In genomic region chr1:23193391-23194118, GRCh38 we compare ENCODE assay signal across 29 cellular contexts. TPM values are rescaled to one million over a fixed set of nuclear protein-coding genes. Genes with fewer than 3 reads are reported as not detected.
A peak's percentile ranks its signal among the peaks of the same experiment; 100 is the strongest.
DNase-seq lines count a peak whose midpoint lies in the region; ATAC-seq and TF ChIP-seq lines count a peak whose summit lies in the region.
"Had no signal": no experiment of that assay in that cellular context is flagged by ENCODE, and none has a peak within 500 bp of the region (broad histone marks: within the 10 kb centered on the region; RNA-seq: fewer than 3 reads in every experiment).

No MANE protein-coding gene starts in this region.

- peaks cover 32% of the 10 kb centered on the region for H3F3A ChIP-seq in GM23248 (ENCODE audit: insufficient read depth)

- H4K12ac ChIP-seq in trophoblast cell (ENCODE audit: low read depth, low read length): no peak overlapping the region

- H3K79me1 ChIP-seq in trophoblast cell (ENCODE audit: low read length): peaks cover 30% of the 10 kb centered on the region

- no peak for DNase-seq in GM23248
- DNase-seq in RWPE1 (ENCODE audit: low spot score): no peak
- DNase-seq in epithelial cell of prostate (ENCODE audit: low read depth, low spot score): no peak
- DNase-seq in trophoblast cell: peak in 1 of 2 donors; percentile 35
- DNase-seq in activated CD8-positive, alpha-beta T cell treated with anti-CD3 and anti-CD28 coated beads, Interleukin-2, amount 10 ng/mL, durations not matched to agents 7 days and 5 days: no peak
- DNase-seq in activated naive CD4-positive, alpha-beta T cell (lab: John Stamatoyannopoulos, UW): no peak
- no peak for DNase-seq in right atrium auricular region (ENCODE audit: low spot score)
- DNase-seq: activated CD4-positive, alpha-beta T cell treated with anti-CD3 and anti-CD28 coated beads for 36 hours; activated CD8-positive, alpha-beta memory T cell treated with anti-CD3 and anti-CD28 coated beads for 24 hours; activated gamma-delta T cell treated with Interleukin-2 at 50 U/mL for 16 hours; CD4-positive, alpha-beta T cell; cerebellar nuclear complex; DMS 273 treated with DMSO at 0.1 percent for 48 hours; left ventricle myocardium inferior; naive thymus-derived CD4-positive, alpha-beta T cell; NCI-H1417; NCI-H2081; NCI-H345; NCI-H748 treated with DMSO at 0.1 percent for 48 hours; RPMI8226; stimulated activated CD4-positive, alpha-beta T cell treated with anti-CD3 and anti-CD28 coated beads, Interleukin-12 subunit alpha, Interleukin-12 subunit beta, amount 100 ng/mL, for 4 hours; stimulated activated CD4-positive, alpha-beta T cell treated with anti-CD3 and anti-CD28 coated beads, Interleukin-4, amount 100 ng/mL, for 1 hour had no signal

- H3K27me3 ChIP-seq in GM23248 (replicated peaks; ENCODE audit: insufficient read depth) (no peaks in the 10 kb centered on the region), trophoblast cell (ENCODE audit: insufficient read depth, low read length) (no peaks in the 10 kb centered on the region), right atrium auricular region (no peaks in the 10 kb centered on the region)
- H3K27me3 ChIP-seq: suprapubic skin had no signal

- no peak overlapping the region for H3K23ac ChIP-seq in trophoblast cell (ENCODE audit: low read length)

- peak overlapping the region; percentile 44 for H2BK5ac ChIP-seq in trophoblast cell (ENCODE audit: low read depth, low read length, poor library complexity)

- CTCF ChIA-PET in RWPE1 (lab: Yijun Ruan, JAX): no interaction called here
- CTCF ChIA-PET in activated CD8-positive, alpha-beta T cell treated with anti-CD3 and anti-CD28 coated beads, Interleukin-2, amount 10 ng/mL, durations not matched to agents 7 days and 5 days (lab: Charles Lee): interaction anchor here (5.2 kb wide), 1 partner anchor 9 kb away, joined by 38 read pairs; no protein-coding TSS in a partner anchor

- H3K18ac ChIP-seq in trophoblast cell (ENCODE audit: low read length): peak overlapping the region; percentile 43

- ATAC-seq in activated CD8-positive, alpha-beta T cell treated with anti-CD3 and anti-CD28 coated beads, Interleukin-2, amount 10 ng/mL, durations not matched to agents 7 days and 5 days: no peak
- ATAC-seq in GM21360 (IDR thresholded peaks at IDR 0.05; ENCODE audit: unreplicated experiment): no peak
- ATAC-seq: activated CD4-positive, alpha-beta T cell treated with anti-CD3 and anti-CD28 coated beads for 36 hours; GM12878; GM23338; naive thymus-derived CD4-positive, alpha-beta T cell had no signal

- H3K27ac Mint-ChIP-seq in activated CD8-positive, alpha-beta T cell treated with anti-CD3 and anti-CD28 coated beads, Interleukin-2, amount 10 ng/mL, durations not matched to agents 7 days and 5 days: no peak overlapping the region
- H3K27ac Mint-ChIP-seq: activated CD4-positive, alpha-beta T cell treated with anti-CD3 and anti-CD28 coated beads for 36 hours; CD4-positive, alpha-beta T cell; GM23338; naive thymus-derived CD4-positive, alpha-beta T cell; T-helper 2 cell treated with Interferon-gamma antibody and Interleukin-4, amounts not matched to agents 5 μg/mL and 100 μg/mL, for 36 hours had no signal

- no peak overlapping the region for H3K4ac ChIP-seq in trophoblast cell (ENCODE audit: low read depth, low read length)

- no peaks in the 10 kb centered on the region for H3K36me3 Mint-ChIP-seq in activated CD8-positive, alpha-beta T cell treated with anti-CD3 and anti-CD28 coated beads, Interleukin-2, amount 10 ng/mL, durations not matched to agents 7 days and 5 days (ENCODE audit: low read depth)
- H3K36me3 Mint-ChIP-seq: mesothelial cell of epicardium had no signal

- no peaks in the 10 kb centered on the region for H3K9me2 ChIP-seq in GM23248 (ENCODE audit: insufficient read depth)

- POLR2A ChIA-PET in RWPE1 (lab: Yijun Ruan, JAX; ENCODE audit: low non-redundant PET): no interaction called here
- POLR2A ChIA-PET in activated CD8-positive, alpha-beta T cell treated with anti-CD3 and anti-CD28 coated beads, Interleukin-2, amount 10 ng/mL, durations not matched to agents 7 days and 5 days (lab: Charles Lee): interaction anchor here (0.7 kb wide), 1 partner anchor 79 kb away, joined by 3 read pairs; no protein-coding TSS in a partner anchor

- H3K79me2 ChIP-seq in GM23248 (ENCODE audit: insufficient read depth) (no peaks in the 10 kb centered on the region), trophoblast cell (ENCODE audit: control insufficient read depth, insufficient read depth, low read length, poor library complexity) (no peaks in the 10 kb centered on the region)
- H3K79me2 ChIP-seq: parathyroid adenoma had no signal

- no peak overlapping the region for H3K4me3 ChIP-seq in GM23248
- no peak overlapping the region for H3K4me3 ChIP-seq in trophoblast cell (ENCODE audit: low read depth, low read length)
- no peak overlapping the region for H3K4me3 ChIP-seq in right atrium auricular region
- H3K4me3 ChIP-seq: GM12878, GM23338, left ventricle myocardium inferior, suprapubic skin had no signal

- H3K9me3 Mint-ChIP-seq in activated CD8-positive, alpha-beta T cell treated with anti-CD3 and anti-CD28 coated beads, Interleukin-2, amount 10 ng/mL, durations not matched to agents 7 days and 5 days (ENCODE audit: insufficient read depth): no peaks in the 10 kb centered on the region
- H3K9me3 Mint-ChIP-seq: CD4-positive, alpha-beta T cell; GM23338; mesothelial cell of epicardium; naive thymus-derived CD4-positive, alpha-beta T cell; T-helper 2 cell treated with Interferon-gamma antibody and Interleukin-4, amounts not matched to agents 5 μg/mL and 100 μg/mL, for 36 hours had no signal

- H2AFZ ChIP-seq in GM23248: no peak overlapping the region
- no peak overlapping the region for H2AFZ ChIP-seq in trophoblast cell (ENCODE audit: insufficient read depth, low read length, poor library complexity)
- H2AFZ ChIP-seq: GM23338, parathyroid adenoma had no signal

- peak overlapping the region; percentile 52 for H3K14ac ChIP-seq in trophoblast cell (ENCODE audit: low read length)

- peak overlapping the region; percentile 26 for H2BK12ac ChIP-seq in trophoblast cell (ENCODE audit: low read length)

- peak overlapping the region; percentile 61 for H4K91ac ChIP-seq in trophoblast cell (ENCODE audit: low read depth, low read length)

- no peaks in the 10 kb centered on the region for H3K9me3 ChIP-seq in GM23248 (ENCODE audit: low read depth)
- no peaks in the 10 kb centered on the region for H3K9me3 ChIP-seq in trophoblast cell (ENCODE audit: insufficient read depth, low read depth, low read length)
- no peaks in the 10 kb centered on the region for H3K9me3 ChIP-seq in right atrium auricular region
- H3K9me3 ChIP-seq: left ventricle myocardium inferior, suprapubic skin had no signal

- no peaks in the 10 kb centered on the region for H3K4me1 Mint-ChIP-seq in activated CD8-positive, alpha-beta T cell treated with anti-CD3 and anti-CD28 coated beads, Interleukin-2, amount 10 ng/mL, durations not matched to agents 7 days and 5 days (ENCODE audit: low read depth)
- H3K4me1 Mint-ChIP-seq: activated CD4-positive, alpha-beta T cell treated with anti-CD3 and anti-CD28 coated beads for 36 hours; GM23338; naive thymus-derived CD4-positive, alpha-beta T cell had no signal

- TF ChIP-seq CTCF in RWPE1 (conservative IDR thresholded peaks at IDR 0.05; ENCODE audit: low read depth) (no peak), right atrium auricular region (IDR thresholded peaks at IDR 0.05) (no peak)

- peak overlapping the region; percentile 5 for H4K8ac ChIP-seq in trophoblast cell (ENCODE audit: low read depth, low read length)

- peaks cover 7% of the 10 kb centered on the region for H3K27me3 Mint-ChIP-seq in activated CD8-positive, alpha-beta T cell treated with anti-CD3 and anti-CD28 coated beads, Interleukin-2, amount 10 ng/mL, durations not matched to agents 7 days and 5 days (ENCODE audit: low read depth)

- in situ Hi-C loops in GM23248 (cut with MboI): no loop called here

- H3K4me2 ChIP-seq in GM23248 (ENCODE audit: unreplicated experiment): peak overlapping the region; percentile 64
- H3K4me2 ChIP-seq in trophoblast cell (ENCODE audit: low read length): no peak overlapping the region
- H3K4me2 ChIP-seq: GM23338 had no signal

- peak overlapping the region; percentile 87 for H3K9ac ChIP-seq in GM23248
- no peak overlapping the region for H3K9ac ChIP-seq in trophoblast cell (ENCODE audit: low read length)
- H3K9ac ChIP-seq: parathyroid adenoma had no signal

- H2AK5ac ChIP-seq in trophoblast cell (ENCODE audit: low read length): peak overlapping the region; percentile 67

- no peaks in the 10 kb centered on the region for H3K36me3 ChIP-seq in GM23248 (ENCODE audit: low read depth)
- H3K36me3 ChIP-seq in trophoblast cell (ENCODE audit: control insufficient read depth in 1 of 2, insufficient read depth in 2 of 2, low read length in 2 of 2): no peaks in the 10 kb centered on the region
- no peaks in the 10 kb centered on the region for H3K36me3 ChIP-seq in right atrium auricular region
- H3K36me3 ChIP-seq: left ventricle myocardium inferior, suprapubic skin had no signal

- peak overlapping the region; percentile 56 for H2BK120ac ChIP-seq in trophoblast cell (ENCODE audit: insufficient read depth, low read length, poor library complexity)

- no peaks in the 10 kb centered on the region for H4K20me1 ChIP-seq in GM23248 (ENCODE audit: insufficient read depth)

- H3K27ac ChIP-seq in GM23248 (peak overlapping the region; percentile 98), RWPE1 (peak overlapping the region; percentile 64), epithelial cell of prostate (peak overlapping the region; percentile 88), trophoblast cell (ENCODE audit: low read depth, low read length) (peak overlapping the region; percentile 66), right atrium auricular region (no peak overlapping the region)
- H3K27ac ChIP-seq: left ventricle myocardium inferior, parathyroid adenoma, suprapubic skin had no signal

- H3K4me1 ChIP-seq in GM23248 (ENCODE audit: insufficient read depth) (peaks cover 42% of the 10 kb centered on the region), trophoblast cell (ENCODE audit: control insufficient read depth in 1 of 2, insufficient read depth in 2 of 2, low read length in 2 of 2) (peaks cover 23 to 35% of the 10 kb centered on the region in 2 experiments), right atrium auricular region (no peaks in the 10 kb centered on the region)
- H3K4me1 ChIP-seq: left ventricle myocardium inferior, parathyroid adenoma, suprapubic skin had no signal

- H3K4me3 Mint-ChIP-seq in activated CD8-positive, alpha-beta T cell treated with anti-CD3 and anti-CD28 coated beads, Interleukin-2, amount 10 ng/mL, durations not matched to agents 7 days and 5 days: no peak overlapping the region
- H3K4me3 Mint-ChIP-seq: activated CD4-positive, alpha-beta T cell treated with anti-CD3 and anti-CD28 coated beads for 36 hours; CD4-positive, alpha-beta T cell; GM23338; mesothelial cell of epicardium; naive thymus-derived CD4-positive, alpha-beta T cell; T-helper 2 cell treated with Interferon-gamma antibody and Interleukin-4, amounts not matched to agents 5 μg/mL and 100 μg/mL, for 36 hours had no signal

- 96 to 97% methylated on average over 26 to 27 of the region's 27 CpGs for WGBS in GM23248 (ENCODE audit: low coverage in 1 of 2, low lambda C conversion rate in 2 of 2, missing lambda C conversion rate in 2 of 2), 2 experiments
- WGBS in trophoblast cell (ENCODE audit: extremely low coverage, insufficient coverage, insufficient read length): no CpG with 5 or more reads among the region's 27 CpGs

RNA-seq across cellular contexts. Expression of gene HTR1D, which starts 23.7 kb away (rescaled TPM):
- not detected in 2 replicates for total RNA-seq in GM23248 (2014; rRNA removed; shearing (Covaris generic))
- polyA plus RNA-seq in GM23248 (2016; fragmentation: Nextera tagmentation; extraction: Ambion mirVana): not detected in 2 replicates
- polyA plus RNA-seq in trophoblast cell (2013): 3.1 and 3.7 TPM in 2 replicates
- total RNA-seq in activated CD8-positive, alpha-beta T cell treated with anti-CD3 and anti-CD28 coated beads, Interleukin-2, amount 10 ng/mL, durations not matched to agents 7 days and 5 days: not detected
- not detected for total RNA-seq in right atrium auricular region
- total RNA-seq: activated CD4-positive, alpha-beta T cell treated with anti-CD3 and anti-CD28 coated beads for 36 hours; CD4-positive, alpha-beta T cell; GM12878; naive thymus-derived CD4-positive, alpha-beta T cell; suprapubic skin had no signal
- polyA plus RNA-seq: naive thymus-derived CD4-positive, alpha-beta T cell had no signal

RNA-seq across cellular contexts. Expression of gene LUZP1, which starts 24.9 kb away (rescaled TPM):
- total RNA-seq in GM23248 (2014; rRNA removed; shearing (Covaris generic)): 28.1 and 35.0 TPM in 2 replicates
- 52.2 and 55.8 TPM in 2 replicates for polyA plus RNA-seq in GM23248 (2016; fragmentation: Nextera tagmentation; extraction: Ambion mirVana)
- 38.6 TPM in 2 replicates for polyA plus RNA-seq in trophoblast cell (2013)
- 10 to 100 TPM; 15.2 to 16.0 TPM for total RNA-seq in activated CD8-positive, alpha-beta T cell treated with anti-CD3 and anti-CD28 coated beads, Interleukin-2, amount 10 ng/mL, durations not matched to agents 7 days and 5 days
- 10 to 100 TPM; 28.7 to 29.3 TPM for total RNA-seq in right atrium auricular region

Comparison
In these comparisons a context has a peak if more than half of its experiments do, and no peak if none do; other contexts are left out.
1. H3K27ac ChIP-seq: peak in GM23248 (single experiment), RWPE1 (single experiment), epithelial cell of prostate (single experiment) and trophoblast cell (single experiment); none in right atrium auricular region (0 of 2).